In the genomic region with DNA sequence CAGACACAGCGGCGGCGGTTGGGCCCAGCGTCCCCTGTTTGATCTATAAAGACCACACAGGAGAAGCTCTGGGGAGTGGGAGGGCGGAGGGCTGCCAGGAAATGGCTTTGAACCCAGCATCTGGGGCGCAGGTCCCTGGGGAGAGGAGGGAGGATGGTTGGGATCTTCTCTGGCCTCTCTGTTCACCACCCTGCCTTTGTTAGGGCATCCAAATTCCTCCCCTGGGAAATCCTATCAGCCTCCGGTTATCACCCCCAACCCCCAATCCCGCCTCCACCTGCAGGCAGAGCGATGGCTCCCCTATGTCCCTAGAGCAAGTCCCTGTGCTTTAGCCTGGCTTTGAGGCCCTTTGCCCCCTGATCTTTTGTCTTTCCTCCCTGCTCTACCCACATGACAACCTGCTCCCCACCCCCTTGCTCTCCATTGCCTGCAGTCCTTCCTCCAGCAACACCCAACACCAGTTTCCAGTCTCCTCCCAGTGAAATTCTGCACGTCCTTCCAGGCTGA, we compare ENCODE assay signal across 21 cellular contexts. TPM values are rescaled to one million over a fixed set of nuclear protein-coding genes. Genes with fewer than 3 reads are reported as not detected.
A peak's percentile ranks its signal among the peaks of the same experiment; 100 is the strongest.
DNase-seq lines count a peak whose midpoint lies in the region; TF ChIP-seq lines count a peak whose summit lies in the region.
"Had no signal": no experiment of that assay in that cellular context is flagged by ENCODE, and none has a peak within 500 bp of the region (broad histone marks: within the 10 kb centered on the region; RNA-seq: fewer than 3 reads in every experiment).

No MANE protein-coding gene starts in this region.

- no peaks in the 10 kb centered on the region for H3K9me3 Mint-ChIP-seq in neural crest cell
- H3K9me3 Mint-ChIP-seq: activated B cell treated with CpG ODN at 0.5 μM for 24 hours; activated CD8-positive, alpha-beta T cell treated with anti-CD3 and anti-CD28 coated beads for 36 hours; activated naive CD4-positive, alpha-beta T cell treated with anti-CD3 and anti-CD28 coated beads, Interleukin-2, amount 50 U/mL, for 72 hours had no signal

- H3K4me3 Mint-ChIP-seq in neural crest cell = peak overlapping the region; percentile 26
- H3K4me3 Mint-ChIP-seq: activated B cell treated with CpG ODN at 0.5 μM for 24 hours; activated CD8-positive, alpha-beta T cell treated with anti-CD3 and anti-CD28 coated beads for 36 hours; T-helper 17 cell had no signal

- DNase-seq in EL = peak; percentile 20
- DNase-seq in NCI-H2171 (lab: John Stamatoyannopoulos, UW) = peak; percentile 61
- peak; percentile 79 for DNase-seq in ecto neural progenitor cell (ENCODE audit: low spot score)
- DNase-seq in neural crest cell (ENCODE audit: low read depth, low spot score) = peak; percentile 20
- DNase-seq in mucosa of gallbladder (ENCODE audit: low spot score) = no peak
- no peak for DNase-seq in NCI-H748 (lab: John Stamatoyannopoulos, UW; ENCODE audit: unreplicated experiment)
- no peak for DNase-seq in stimulated activated CD4-positive, alpha-beta T cell treated with anti-CD3 and anti-CD28 coated beads, Interleukin-4, amount 100 ng/mL, for 4 hours
- DNase-seq: activated B cell treated with CpG ODN at 0.5 μM for 24 hours; activated CD8-positive, alpha-beta T cell treated with anti-CD3 and anti-CD28 coated beads for 36 hours; activated T-cell treated with anti-CD3 and anti-CD28 coated beads, Interleukin-2, amount 50 U/mL, for 48 hours; AML-193; colonic mucosa; foreskin keratinocyte; NCI-H146; NCI-H510A; SIG-M5; stimulated activated CD4-positive, alpha-beta T cell treated with anti-CD3 and anti-CD28 coated beads, Interleukin-2, amount 100 ng/mL, for 24 hours; T-helper 17 cell had no signal

- H3K36me3 Mint-ChIP-seq in neural crest cell (ENCODE audit: low read depth) = no peaks in the 10 kb centered on the region
- H3K36me3 Mint-ChIP-seq: activated naive CD4-positive, alpha-beta T cell treated with anti-CD3 and anti-CD28 coated beads, Interleukin-2, amount 50 U/mL, for 72 hours had no signal

- TF ChIP-seq CTCF in neural crest cell (conservative IDR thresholded peaks at IDR 0.05) = no peak

- H3K27me3 Mint-ChIP-seq in neural crest cell (ENCODE audit: low read depth) = peaks cover 40% of the 10 kb centered on the region

- peaks cover 16% of the 10 kb centered on the region for H3K4me1 Mint-ChIP-seq in neural crest cell

- no peak overlapping the region for H3K27ac Mint-ChIP-seq in neural crest cell (ENCODE audit: unreplicated experiment)
- H3K27ac Mint-ChIP-seq: activated B cell treated with CpG ODN at 0.5 μM for 24 hours; activated CD8-positive, alpha-beta T cell treated with anti-CD3 and anti-CD28 coated beads for 36 hours; activated naive CD4-positive, alpha-beta T cell treated with anti-CD3 and anti-CD28 coated beads, Interleukin-2, amount 50 U/mL, for 72 hours; T-helper 17 cell had no signal

RNA-seq across cellular contexts. Expression of a gene that starts 7.1 kb away (rescaled TPM):
- 4.5 and 4.9 TPM in 2 replicates for total RNA-seq in neural crest cell
- not detected for total RNA-seq in mucosa of gallbladder
- total RNA-seq: activated CD8-positive, alpha-beta T cell treated with anti-CD3 and anti-CD28 coated beads for 36 hours; foreskin keratinocyte; OCI-LY7; T-helper 17 cell had no signal

RNA-seq across cellular contexts. Expression of a gene that starts 23.2 kb away (rescaled TPM):
- total RNA-seq in neural crest cell (32.0 and 34.9 TPM in 2 replicates), mucosa of gallbladder (12.1 TPM)

RNA-seq across cellular contexts. Expression of a gene that starts 35.2 kb away (rescaled TPM):
- total RNA-seq in neural crest cell = 0.14 and 0.26 TPM in 2 replicates
- total RNA-seq in mucosa of gallbladder = 5.6 TPM
- total RNA-seq: activated CD8-positive, alpha-beta T cell treated with anti-CD3 and anti-CD28 coated beads for 36 hours; activated naive CD4-positive, alpha-beta T cell treated with anti-CD3 and anti-CD28 coated beads, Interleukin-2, amount 50 U/mL, for 72 hours; foreskin keratinocyte; osteoblast; T-helper 17 cell had no signal

Comparison
In these comparisons a context has a peak if more than half of its experiments do, and no peak if none do; other contexts are left out.
1. DNase-seq: peak in EL (single experiment), NCI-H2171 (single experiment), ecto neural progenitor cell (single experiment) and neural crest cell (single experiment); none in mucosa of gallbladder (single experiment), NCI-H748 (single experiment) and stimulated activated CD4-positive, alpha-beta T cell treated with anti-CD3 and anti-CD28 coated beads, Interleukin-4, amount 100 ng/mL, for 4 hours (0 of 2).